8 cellular contexts compared by ENCODE assay signal in genomic region chr1:38990746-38991637, GRCh38. TPM values are rescaled to one million over a fixed set of nuclear protein-coding genes. Genes with fewer than 3 reads are reported as not detected.
DNase-seq lines count a peak whose midpoint lies in the region; ATAC-seq and TF ChIP-seq lines count a peak whose summit lies in the region.

TSS of gene AKIRIN1 (plus strand) at chr1:38991276. CDS start at chr1:38991381, 105 bp downstream.

- peak within 1 kb of the TSS; percentile 98 for H3K4me2 ChIP-seq in IMR-90 (ENCODE audit: low read depth, low read length)
- H3K4me2 ChIP-seq in OCI-LY7 (ENCODE audit: low read length): peak within 1 kb of the TSS; percentile 77

- peak; percentile 98 for TF ChIP-seq POLR2A in IMR-90 (IDR thresholded peaks at IDR 0.05; ENCODE audit: low read depth, low read length)

- H3K18ac ChIP-seq in IMR-90 (ENCODE audit: low read depth, low read length): peak within 1 kb of the TSS; percentile 75

- peak within 1 kb of the TSS; percentile 28; the same call in 1 of the 2 replicates for H2BK120ac ChIP-seq in IMR-90 (ENCODE audit: low read depth, low read length)

- no peak for TF ChIP-seq CTCF in IMR-90 (conservative IDR thresholded peaks at IDR 0.05; ENCODE audit: low read depth, low read length)
- TF ChIP-seq CTCF in OCI-LY7 (conservative IDR thresholded peaks at IDR 0.05; ENCODE audit: low read length): no peak
- no peak for TF ChIP-seq CTCF in epithelial cell of esophagus (IDR thresholded peaks at IDR 0.05; ENCODE audit: insufficient read depth, low read depth, low read length, missing control alignments)

- in situ Hi-C loops in IMR-90 (cut with MboI; ENCODE audit: low sequenced_read_pairs): no loop called here

- H3K23ac ChIP-seq in IMR-90 (ENCODE audit: low read depth, low read length): peak within 1 kb of the TSS; percentile 32

- peak within 1 kb of the TSS; percentile 85 for H2BK5ac ChIP-seq in IMR-90 (ENCODE audit: low read depth, low read length, poor library complexity, severe bottlenecking)

- peak within 1 kb of the TSS; percentile 80 for H3K9ac ChIP-seq in IMR-90 (ENCODE audit: low read depth, low read length)

- peak within 1 kb of the TSS; percentile 92 for H2AK9ac ChIP-seq in IMR-90 (replicated peaks; ENCODE audit: low read depth, low read length, poor library complexity)

- BruUV-seq in IMR-90 (replicated peaks; lab: Mats Ljungman, UMichigan) (no TSS peak), OCI-LY7 (replicated peaks; lab: Mats Ljungman, UMichigan) (no TSS peak)

- peak within 1 kb of the TSS; percentile 91 to 94 for H4K8ac ChIP-seq in IMR-90 (ENCODE audit: low read depth in 2 of 2, low read length in 2 of 2)

- H4K5ac ChIP-seq in IMR-90 (ENCODE audit: low read depth, low read length): peak within 1 kb of the TSS; percentile 90

- H2AFZ ChIP-seq in IMR-90 (replicated peaks; ENCODE audit: low read length, poor library complexity): peak within 1 kb of the TSS; percentile 85
- peak within 1 kb of the TSS; percentile 80; the same call in 1 of the 2 replicates for H2AFZ ChIP-seq in OCI-LY7 (ENCODE audit: low read length)

- peak within 1 kb of the TSS; percentile 30; the same call in 1 of the 2 replicates for H2AK5ac ChIP-seq in IMR-90 (ENCODE audit: low read depth, low read length)

- no peaks in the 10 kb centered on the region for H3K27me3 ChIP-seq in IMR-90 (ENCODE audit: control insufficient read depth, insufficient read depth, low read length)
- no peaks in the 10 kb centered on the region for H3K27me3 ChIP-seq in mononuclear cell (ENCODE audit: insufficient read depth, low read length)

- H2BK20ac ChIP-seq in IMR-90 (ENCODE audit: low read depth, low read length): no peak within 1 kb of the TSS; the same call in 1 of the 2 replicates

- H3K14ac ChIP-seq in IMR-90 (replicated peaks; ENCODE audit: low read depth, low read length): peak within 1 kb of the TSS; percentile 74

- no peak for TF ChIP-seq RAD21 in IMR-90 (IDR thresholded peaks at IDR 0.05; ENCODE audit: low read length)

- H2BK15ac ChIP-seq in IMR-90 (ENCODE audit: low read depth, low read length): peak within 1 kb of the TSS; percentile 45; the same call in 1 of the 3 replicates

- peaks cover 7 to 18% of the 10 kb centered on the region in 2 experiments; a peak in 2 of 4 replicates for H3K79me1 ChIP-seq in IMR-90 (ENCODE audit: low read depth in 1 of 2, low read length in 2 of 2)

- H3K9me3 ChIP-seq in IMR-90 (ENCODE audit: control insufficient read depth, insufficient read depth, low read length): no peaks in the 10 kb centered on the region
- H3K9me3 ChIP-seq in OCI-LY7 (ENCODE audit: low read length): no peaks in the 10 kb centered on the region
- no peaks in the 10 kb centered on the region for H3K9me3 ChIP-seq in mononuclear cell (ENCODE audit: low read depth, low read length)

- H3K79me2 ChIP-seq in OCI-LY7 (ENCODE audit: insufficient read depth, low read depth, low read length): peaks cover 47% of the 10 kb centered on the region

- POLR2A ChIA-PET in IMR-90 (lab: Charles Lee; ENCODE audit: unreplicated experiment): no interaction called here
- POLR2A ChIA-PET in OCI-LY7 (lab: Charles Lee): interaction anchor here (0.6 to 0.8 kb wide), 7 partner anchors 11 to 1235 kb away, joined by 3 to 5 read pairs (median 4); partner anchors contain the start of gene NDUFS5

- dilution Hi-C loops in IMR-90 (cut with HindIII; ENCODE audit: low sequenced_read_pairs, unreplicated experiment): no loop called here

- CTCF ChIA-PET in IMR-90 (lab: Yijun Ruan, JAX): no interaction called here
- CTCF ChIA-PET in OCI-LY7 (lab: Charles Lee; ENCODE audit: unreplicated experiment): no interaction called here

- H3K4me1 ChIP-seq in IMR-90 (ENCODE audit: control insufficient read depth, insufficient read depth, low read length) (peaks cover 11% of the 10 kb centered on the region), OCI-LY7 (ENCODE audit: insufficient read depth, low read length, poor library complexity, severe bottlenecking) (peaks cover 19% of the 10 kb centered on the region), mononuclear cell (ENCODE audit: insufficient read depth, low read length) (peaks cover 31% of the 10 kb centered on the region)

- ATAC-seq in GM21529 (IDR thresholded peaks at IDR 0.05; ENCODE audit: unreplicated experiment) (peak; percentile 94), IMR-90 (ENCODE audit: low read depth) (peak; percentile 94)

- no peaks in the 10 kb centered on the region for H3K9me2 ChIP-seq in OCI-LY7 (ENCODE audit: insufficient read depth, low read length)

- H3K36me3 ChIP-seq in IMR-90 (ENCODE audit: control insufficient read depth, insufficient read depth, low read length): peaks cover 1% of the 10 kb centered on the region
- peaks cover 34% of the 10 kb centered on the region for H3K36me3 ChIP-seq in OCI-LY7 (ENCODE audit: insufficient read depth, low read length)

- intact Hi-C loops in IMR-90 (cut with micrococcal nuclease) (loop anchor here (2.0 kb wide), 1 partner anchor 132 kb away; the partner anchor contains the start of gene RRAGC), OCI-LY7 (cut with micrococcal nuclease; ENCODE audit: unreplicated experiment) (loop anchor here (1.0 to 5.0 kb wide), 2 partner anchors 101 to 118 kb away; partner anchors contain the start of gene MYCBP)

- H3K4ac ChIP-seq in IMR-90 (ENCODE audit: low read depth, low read length): peak within 1 kb of the TSS; percentile 85

- peak within 1 kb of the TSS; percentile 85 for H3K4me3 ChIP-seq in IMR-90 (ENCODE audit: insufficient read depth, low read depth, low read length)
- peak within 1 kb of the TSS; percentile 93 for H3K4me3 ChIP-seq in OCI-LY7 (ENCODE audit: low read depth, low read length, poor library complexity, severe bottlenecking)
- peak within 1 kb of the TSS; percentile 91 for H3K4me3 ChIP-seq in epithelial cell of esophagus (ENCODE audit: low read length)
- peak within 1 kb of the TSS; percentile 85 for H3K4me3 ChIP-seq in mononuclear cell (ENCODE audit: low read length)

- H3K27ac ChIP-seq in IMR-90 (ENCODE audit: insufficient read depth, low read length) (peak within 1 kb of the TSS; percentile 93), OCI-LY7 (ENCODE audit: low read depth, low read length, poor library complexity, severe bottlenecking) (peak within 1 kb of the TSS; percentile 57)

- peaks cover 3% of the 10 kb centered on the region; the same call in 1 of the 2 replicates for H3K9me1 ChIP-seq in IMR-90 (ENCODE audit: insufficient read depth, low read length)

- WGBS in IMR-90 (ENCODE audit: extremely low coverage in 2 of 2, insufficient read length in 1 of 2), 2 experiments: 0% methylated on average over 28 of the region's 76 CpGs; no CpG with 5 or more reads in 1 of the 2 experiments

- DNase-seq in DMS 273 treated with DMSO at 0.1 percent for 48 hours (lab: John Stamatoyannopoulos, UW) (peak; percentile 100), IMR-90 (peak; percentile 95), OCI-LY7 (ENCODE audit: low spot score) (peak; percentile 95), activated T-cell treated with anti-CD3 and anti-CD28 coated beads for 4 hours (peak; percentile 91), epithelial cell of esophagus (ENCODE audit: low read depth) (peak; percentile 96)
- DNase-seq in stimulated activated CD8-positive, alpha-beta memory T cell treated with anti-CD3 and anti-CD28 coated beads, Interleukin-2, amount 100 ng/mL, for 48 hours (ENCODE audit: low read depth in 2 of 2): peak; percentile 97 to 98

- H4K20me1 ChIP-seq in IMR-90 (ENCODE audit: insufficient read depth, low read length) (peaks cover 45% of the 10 kb centered on the region), OCI-LY7 (ENCODE audit: insufficient read depth, low read length) (peaks cover 13% of the 10 kb centered on the region)

- peak within 1 kb of the TSS; percentile 45; the same call in 1 of the 2 replicates for H3K56ac ChIP-seq in IMR-90 (ENCODE audit: extremely low read depth, insufficient read depth, low read length)

- peak within 1 kb of the TSS; percentile 72 for H4K91ac ChIP-seq in IMR-90 (ENCODE audit: insufficient read depth, low read depth, low read length)

TF ChIP-seq in IMR-90, 13 proteins besides CTCF, POLR2A, EP300 and RAD21:
- TF ChIP-seq MAZ (IDR thresholded peaks at IDR 0.05; ENCODE audit: borderline replicate concordance, low read depth, low read length) (peak; percentile 79; the same call in 1 of the 2 replicates), BHLHE40 (IDR thresholded peaks at IDR 0.05; ENCODE audit: low read depth, low read length) (peak; percentile 99), CHD1 (IDR thresholded peaks at IDR 0.05; ENCODE audit: low read depth, low read length) (peak; percentile 100; the same call in 1 of the 2 replicates), ELK1 (IDR thresholded peaks at IDR 0.05; ENCODE audit: borderline replicate concordance, low read depth, low read length) (0 out of 2 replicates have a peak, but pooled peaks have one; percentile 53), RCOR1 (IDR thresholded peaks at IDR 0.05; ENCODE audit: insufficient replicate concordance, low read length) (no peak)

RNA-seq across cellular contexts. Expression of gene AKIRIN1, which starts in this region (rescaled TPM):
- total RNA-seq in IMR-90 (2012; rRNA removed): 42.5 and 63.9 TPM in 2 replicates
- polyA plus RNA-seq in IMR-90 (2012; rRNA removed): 37.7 and 44.2 TPM in 2 replicates
- polyA plus RNA-seq in IMR-90 (2012; cell fraction: cytosol; rRNA removed): 16.8 and 21.1 TPM in 2 replicates
- 8.1 and 24.7 TPM in 2 replicates for polyA plus RNA-seq in IMR-90 (2012; cell fraction: nucleus; rRNA removed; ENCODE audit: low replicate concordance)
- 35.0 and 40.0 TPM in 2 replicates for total RNA-seq in OCI-LY7 (2014; rRNA removed; shearing (Covaris generic))
- 47.0 and 50.4 TPM in 2 replicates for total RNA-seq in OCI-LY7 (2022)
- total RNA-seq in mononuclear cell: 103 TPM

Comparison
In these comparisons a context has a peak if more than half of its experiments do, and no peak if none do; other contexts are left out.
1. Peak in every context shown above with its lines: DNase-seq, ATAC-seq, H3K4me3 ChIP-seq and H3K27ac ChIP-seq.